In genomic region chr6:91304506-91304905, GRCh38 we compare ENCODE assay signal across 23 cellular contexts.
DNase-seq lines count a peak whose midpoint lies in the region; ATAC-seq and TF ChIP-seq lines count a peak whose summit lies in the region.
"Had no signal": no experiment of that assay in that cellular context is flagged by ENCODE, and none has a peak within 500 bp of the region (broad histone marks: within the 10 kb centered on the region; RNA-seq: fewer than 3 reads in every experiment).

No MANE protein-coding gene starts in this region.

- H3K4me3 ChIP-seq in choroid plexus epithelial cell (ENCODE audit: low read depth, low read length) (no peak overlapping the region), osteoblast (ENCODE audit: insufficient read depth, low read length) (no peak overlapping the region)
- H3K4me3 ChIP-seq: GM23338 had no signal

- H3K27ac ChIP-seq in osteoblast (ENCODE audit: low read depth, low read length): no peak overlapping the region

- no peaks in the 10 kb centered on the region for H4K20me1 ChIP-seq in osteoblast (ENCODE audit: insufficient read depth, low read length)

- no peak for ATAC-seq in HG02973 (IDR thresholded peaks at IDR 0.05; ENCODE audit: unreplicated experiment)
- ATAC-seq: GM23338 had no signal

- no peak overlapping the region for H2AFZ ChIP-seq in osteoblast (ENCODE audit: low read length)
- H2AFZ ChIP-seq: GM23338 had no signal

- no peaks in the 10 kb centered on the region for H3K36me3 ChIP-seq in osteoblast (ENCODE audit: insufficient read depth, low read length)

- in situ Hi-C loops in Caki2 (cut with HindIII; ENCODE audit: low pct_unique_long_range_greater_than_20kb, low sequenced_read_pairs): no loop called here

- peaks cover 4% of the 10 kb centered on the region for H3K9me3 ChIP-seq in osteoblast (ENCODE audit: low read depth, low read length)
- H3K9me3 ChIP-seq: SK-N-SH had no signal

- H3K79me2 ChIP-seq in osteoblast (ENCODE audit: insufficient read depth, low read length): no peaks in the 10 kb centered on the region

- no peak overlapping the region for H3K4me2 ChIP-seq in osteoblast (ENCODE audit: insufficient read depth, low read length)
- H3K4me2 ChIP-seq: GM23338, SK-N-SH had no signal

- DNase-seq in Caki2 (ENCODE audit: low read depth) (peak; percentile 43), NOMO-1 (lab: John Stamatoyannopoulos, UW; ENCODE audit: unreplicated experiment in 2 of 2) (peak; percentile 13 to 68), choroid plexus epithelial cell (ENCODE audit: low read depth) (peak; percentile 84), osteoblast (ENCODE audit: insufficient read length, low spot score, missing footprints) (peak; percentile 14), HT-29 (ENCODE audit: low spot score) (no peak), Kasumi-1 (lab: John Stamatoyannopoulos, UW) (no peak)
- no peak for DNase-seq in central memory CD4-positive, alpha-beta T cell
- DNase-seq: Calu3; CD4-positive, alpha-beta memory T cell; GF-D8; HCEC 1CT; KG1; NCI-H1048; NCI-H1436; NCI-H2029 treated with DMSO at 0.1 percent for 48 hours; NCI-H2171; NCI-H446 treated with DMSO at 0.1 percent for 48 hours; NK-92 treated with Interleukin-12 subunit alpha and Interleukin-12 subunit beta, amount 100 ng/mL, for 24 hours; RPMI8226; SHP77 treated with DMSO at 0.1 percent for 48 hours; SK-N-SH had no signal

- no peaks in the 10 kb centered on the region for H3K4me1 ChIP-seq in osteoblast (ENCODE audit: insufficient read depth, low read length)

- no peaks in the 10 kb centered on the region for H3K27me3 ChIP-seq in osteoblast (ENCODE audit: insufficient read depth, low read length)

- TF ChIP-seq CTCF in choroid plexus epithelial cell (conservative IDR thresholded peaks at IDR 0.05; ENCODE audit: low read depth, low read length) (no peak), osteoblast (IDR thresholded peaks at IDR 0.05; ENCODE audit: extremely low read depth, low read depth, low read length) (no peak)

Comparison
In these comparisons a context has a peak if more than half of its experiments do, and no peak if none do; other contexts are left out.
1. DNase-seq: peak in Caki2 (single experiment), NOMO-1 (2 of 2), choroid plexus epithelial cell (single experiment) and osteoblast (single experiment); none in HT-29 (single experiment), Kasumi-1 (0 of 2) and central memory CD4-positive, alpha-beta T cell (single experiment).